27 cellular contexts compared by ENCODE assay signal in genomic region chr2:70941186-70941585, GRCh38. TPM values are rescaled to one million over a fixed set of nuclear protein-coding genes. Genes with fewer than 3 reads are reported as not detected.
A peak's percentile ranks its signal among the peaks of the same experiment; 100 is the strongest.
DNase-seq lines count a peak whose midpoint lies in the region; ATAC-seq and TF ChIP-seq lines count a peak whose summit lies in the region.
"Had no signal": no experiment of that assay in that cellular context is flagged by ENCODE, and none has a peak within 500 bp of the region (broad histone marks: within the 10 kb centered on the region; RNA-seq: fewer than 3 reads in every experiment).

No MANE protein-coding gene starts in this region.

- no peaks in the 10 kb centered on the region for H3K9me3 Mint-ChIP-seq in natural killer cell treated with Interleukin-12 subunit alpha and Interleukin-12 subunit beta and Interleukin-15 and Interleukin-18, amount 100 ng/mL, for 72 hours
- no peaks in the 10 kb centered on the region for H3K9me3 Mint-ChIP-seq in natural killer cell
- H3K9me3 Mint-ChIP-seq: CD4-positive, alpha-beta T cell had no signal

- intact Hi-C loops in natural killer cell (cut with micrococcal nuclease): loop anchor here (10.0 kb wide), 1 partner anchor 636 kb away; the partner anchor contains the start of gene FAM136A

- no peak overlapping the region for H2AK5ac ChIP-seq in neuronal stem cell (ENCODE audit: low read depth, low read length)

- no peak for ATAC-seq in natural killer cell treated with Interleukin-12 subunit alpha and Interleukin-12 subunit beta and Interleukin-15 and Interleukin-18, amount 100 ng/mL, for 72 hours
- no peak for ATAC-seq in natural killer cell

- H3K4me1 Mint-ChIP-seq in natural killer cell treated with Interleukin-12 subunit alpha and Interleukin-12 subunit beta and Interleukin-15 and Interleukin-18, amount 100 ng/mL, for 72 hours (ENCODE audit: low read depth in 2 of 2): peaks cover 4 to 5% of the 10 kb centered on the region in 2 donors
- H3K4me1 Mint-ChIP-seq in natural killer cell: no peaks in the 10 kb centered on the region

- no CpG with 5 or more reads among the region's 6 CpGs for WGBS in neuronal stem cell (ENCODE audit: extremely low coverage in 2 of 2, insufficient read length in 2 of 2, insufficient replicate concordance in 1 of 2), 2 donors

- no peak overlapping the region for H2AFZ ChIP-seq in neuronal stem cell (ENCODE audit: low read length)
- H2AFZ ChIP-seq: GM23248 had no signal

- H3K4me3 Mint-ChIP-seq in natural killer cell treated with Interleukin-12 subunit alpha and Interleukin-12 subunit beta and Interleukin-15 and Interleukin-18, amount 100 ng/mL, for 72 hours: no peak overlapping the region
- H3K4me3 Mint-ChIP-seq in natural killer cell: no peak overlapping the region
- H3K4me3 Mint-ChIP-seq: CD4-positive, alpha-beta T cell had no signal

- H3K4me2 ChIP-seq in neuronal stem cell (ENCODE audit: insufficient read depth, low read length, poor library complexity, severe bottlenecking): no peak overlapping the region
- H3K4me2 ChIP-seq: BLaER1 treated with 17β-estradiol and CSF1 and Interleukin-3, amounts not matched to agents 10 nM and 100 nM had no signal

- H3K27ac ChIP-seq in coronary artery (no peak overlapping the region), neuronal stem cell (replicated peaks; ENCODE audit: low read length) (no peak overlapping the region)
- H3K27ac ChIP-seq: BLaER1 treated with 17β-estradiol and CSF1 and Interleukin-3, amounts not matched to agents 10 nM and 100 nM; GM23248; HL-60; Peyer's patch; SK-N-MC had no signal

- H3K27me3 ChIP-seq in neuronal stem cell (ENCODE audit: control insufficient read depth in 3 of 3, insufficient read depth in 3 of 3, low read depth in 1 of 3, low read length in 3 of 3): peaks cover 0 to 2% (median 0%) of the 10 kb centered on the region in 3 experiments
- H3K27me3 ChIP-seq: BLaER1 treated with 17β-estradiol and CSF1 and Interleukin-3, amounts not matched to agents 10 nM and 100 nM; Peyer's patch had no signal

- no peaks in the 10 kb centered on the region for H3K36me3 ChIP-seq in neuronal stem cell (replicated peaks in 1 of 2; ENCODE audit: control insufficient read depth in 2 of 2, insufficient read depth in 2 of 2, low read length in 2 of 2)
- H3K36me3 ChIP-seq: Peyer's patch had no signal

- no peak overlapping the region for H3K4ac ChIP-seq in neuronal stem cell (ENCODE audit: low read length)

- no peak overlapping the region for H3K9ac ChIP-seq in neuronal stem cell (ENCODE audit: low read depth, low read length, poor library complexity)
- H3K9ac ChIP-seq: BLaER1 treated with 17β-estradiol and CSF1 and Interleukin-3, amounts not matched to agents 10 nM and 100 nM; GM23248 had no signal

- H3K14ac ChIP-seq in neuronal stem cell (ENCODE audit: low read length): no peak overlapping the region

- H2BK12ac ChIP-seq in neuronal stem cell (ENCODE audit: low read length): no peak overlapping the region

- H3K79me1 ChIP-seq in neuronal stem cell (ENCODE audit: low read depth, low read length): no peaks in the 10 kb centered on the region

- H3K36me3 Mint-ChIP-seq in natural killer cell treated with Interleukin-12 subunit alpha and Interleukin-12 subunit beta and Interleukin-15 and Interleukin-18, amount 100 ng/mL, for 72 hours: no peaks in the 10 kb centered on the region
- H3K36me3 Mint-ChIP-seq in natural killer cell: no peaks in the 10 kb centered on the region

- H3K4me1 ChIP-seq in neuronal stem cell (ENCODE audit: control insufficient read depth in 2 of 2, insufficient read depth in 1 of 2, low read depth in 1 of 2, low read length in 2 of 2): peaks cover 64 to 69% of the 10 kb centered on the region in 2 donors
- H3K4me1 ChIP-seq: Peyer's patch had no signal

- H4K91ac ChIP-seq in neuronal stem cell (ENCODE audit: low read depth, low read length, poor library complexity): no peak overlapping the region

- peaks cover 6 to 14% of the 10 kb centered on the region in 2 donors for H3K27me3 Mint-ChIP-seq in natural killer cell treated with Interleukin-12 subunit alpha and Interleukin-12 subunit beta and Interleukin-15 and Interleukin-18, amount 100 ng/mL, for 72 hours
- H3K27me3 Mint-ChIP-seq in natural killer cell (ENCODE audit: low read depth in 2 of 2): peaks cover 0 to 15% of the 10 kb centered on the region in 2 donors

- no peak overlapping the region for H4K8ac ChIP-seq in neuronal stem cell (ENCODE audit: low read depth, low read length)

- no peaks in the 10 kb centered on the region for H3K9me3 ChIP-seq in neuronal stem cell (replicated peaks in 1 of 2; ENCODE audit: control insufficient read depth in 2 of 2, insufficient read depth in 1 of 2, low read depth in 1 of 2, low read length in 2 of 2)
- H3K9me3 ChIP-seq: BLaER1 treated with 17β-estradiol and CSF1 and Interleukin-3, amounts not matched to agents 10 nM and 100 nM; Peyer's patch had no signal

- H2BK5ac ChIP-seq in neuronal stem cell (ENCODE audit: low read length): no peak overlapping the region

- no peak overlapping the region for H2BK15ac ChIP-seq in neuronal stem cell (ENCODE audit: low read length)

- no peak overlapping the region for H3K27ac Mint-ChIP-seq in natural killer cell treated with Interleukin-12 subunit alpha and Interleukin-12 subunit beta and Interleukin-15 and Interleukin-18, amount 100 ng/mL, for 72 hours
- no peak overlapping the region for H3K27ac Mint-ChIP-seq in natural killer cell
- H3K27ac Mint-ChIP-seq: CD4-positive, alpha-beta T cell had no signal

- H2BK120ac ChIP-seq in neuronal stem cell (ENCODE audit: low read depth, low read length): no peak overlapping the region

- H3K4me3 ChIP-seq in coronary artery: no peak overlapping the region
- H3K4me3 ChIP-seq in neuronal stem cell (ENCODE audit: low read length in 2 of 2): no peak overlapping the region
- H3K4me3 ChIP-seq: BLaER1 treated with 17β-estradiol and CSF1 and Interleukin-3, amounts not matched to agents 10 nM and 100 nM; GM23248; Peyer's patch; SK-N-MC had no signal

- no peak for TF ChIP-seq CTCF in natural killer cell (IDR thresholded peaks at IDR 0.05)
- no peak for TF ChIP-seq CTCF in coronary artery (IDR thresholded peaks at IDR 0.05)

- H3K23ac ChIP-seq in neuronal stem cell (ENCODE audit: low read depth, low read length, poor library complexity): no peak overlapping the region

- H3K18ac ChIP-seq in neuronal stem cell (ENCODE audit: low read length): peak overlapping the region; percentile 13

- DNase-seq in natural killer cell treated with Interleukin-12 subunit alpha and Interleukin-12 subunit beta and Interleukin-15 and Interleukin-18, amount 100 ng/mL, for 72 hours (ENCODE audit: low spot score): peak; percentile 44
- DNase-seq in natural killer cell: no peak
- peak; percentile 31 for DNase-seq in coronary artery (ENCODE audit: low spot score)
- DNase-seq in neuronal stem cell (ENCODE audit: low spot score): no peak
- no peak for DNase-seq in NOMO-1 treated with DMSO at 0.1 percent for 48 hours (lab: John Stamatoyannopoulos, UW; ENCODE audit: unreplicated experiment)
- no peak for DNase-seq in stimulated activated CD4-positive, alpha-beta T cell treated with anti-CD3 and anti-CD28 coated beads, Interleukin-4, amount 100 ng/mL, for 4 hours
- no peak for DNase-seq in HK-2 (ENCODE audit: unreplicated experiment)
- no peak for DNase-seq in putamen (ENCODE audit: low spot score)
- DNase-seq: AML-193, DMS53, GM23248, HCEC 1CT, NCI-H1048, NCI-H1417, NCI-H1694, NCI-H2029 treated with DMSO at 0.1 percent for 48 hours, NCI-H2227 treated with DMSO at 0.1 percent for 48 hours, NCI-H526 treated with DMSO at 0.1 percent for 48 hours, SIG-M5 had no signal

RNA-seq across cellular contexts. Expression of gene ATP6V1B1, which starts 5.5 kb away (rescaled TPM):
- 1 to 10 TPM; 6.5 to 7.2 TPM for total RNA-seq in natural killer cell treated with Interleukin-12 subunit alpha and Interleukin-12 subunit beta and Interleukin-15 and Interleukin-18, amount 100 ng/mL, for 72 hours
- not detected for total RNA-seq in natural killer cell
- 1.9 TPM for polyA plus RNA-seq in neuronal stem cell (2013, experiment 1 of 2)
- 2.3 TPM for polyA plus RNA-seq in neuronal stem cell (2013, experiment 2 of 2)
- total RNA-seq: CD4-positive, alpha-beta T cell; GM23248; OCI-LY7 had no signal

RNA-seq across cellular contexts. Expression of gene ANKRD53, which starts 37.2 kb away (rescaled TPM):
- under 1 TPM in 1 of 2 donors, not detected in 1; 0.88 TPM for total RNA-seq in natural killer cell treated with Interleukin-12 subunit alpha and Interleukin-12 subunit beta and Interleukin-15 and Interleukin-18, amount 100 ng/mL, for 72 hours
- total RNA-seq in natural killer cell: 1 to 10 TPM; 2.2 to 3.1 (median 2.5) TPM
- 0.33 TPM for polyA plus RNA-seq in neuronal stem cell (2013, experiment 1 of 2)
- 0.35 TPM for polyA plus RNA-seq in neuronal stem cell (2013, experiment 2 of 2)
- total RNA-seq: Daoy, GM23248, NCI-H460, OCI-LY7 had no signal

RNA-seq across cellular contexts. Expression of gene VAX2, which starts 40.8 kb away (rescaled TPM):
- 10 to 100 TPM in 1 of 2 donors, 1 to 10 TPM in 1; 8.4 to 15.8 TPM for total RNA-seq in natural killer cell treated with Interleukin-12 subunit alpha and Interleukin-12 subunit beta and Interleukin-15 and Interleukin-18, amount 100 ng/mL, for 72 hours
- not detected for total RNA-seq in natural killer cell
- 2.1 TPM for polyA plus RNA-seq in neuronal stem cell (2013, experiment 1 of 2)
- polyA plus RNA-seq in neuronal stem cell (2013, experiment 2 of 2): 2.4 TPM
- total RNA-seq: CD4-positive, alpha-beta T cell; OCI-LY7; Peyer's patch had no signal

RNA-seq across cellular contexts. Expression of gene TEX261, which starts 53.5 kb away (rescaled TPM):
- total RNA-seq in natural killer cell treated with Interleukin-12 subunit alpha and Interleukin-12 subunit beta and Interleukin-15 and Interleukin-18, amount 100 ng/mL, for 72 hours: 10 to 100 TPM; 76.0 to 83.5 TPM
- total RNA-seq in natural killer cell: 10 to 100 TPM; 30.3 to 44.2 (median 43.2) TPM
- polyA plus RNA-seq in neuronal stem cell (2013, experiment 1 of 2): 16.7 TPM
- polyA plus RNA-seq in neuronal stem cell (2013, experiment 2 of 2): 16.5 TPM

Comparison
In these comparisons a context has a peak if more than half of its experiments do, and no peak if none do; other contexts are left out.
1. DNase-seq: peak in natural killer cell treated with Interleukin-12 subunit alpha and Interleukin-12 subunit beta and Interleukin-15 and Interleukin-18, amount 100 ng/mL, for 72 hours (single experiment) and coronary artery (single experiment); none in natural killer cell (single experiment), neuronal stem cell (single experiment), NOMO-1 treated with DMSO at 0.1 percent for 48 hours (single experiment), stimulated activated CD4-positive, alpha-beta T cell treated with anti-CD3 and anti-CD28 coated beads, Interleukin-4, amount 100 ng/mL, for 4 hours (0 of 2), HK-2 (single experiment) and putamen (single experiment).
2. RNA of gene ATP6V1B1, which starts 5.5 kb away (total RNA-seq): 6.5 to 7.2 TPM in natural killer cell treated with Interleukin-12 subunit alpha and Interleukin-12 subunit beta and Interleukin-15 and Interleukin-18, amount 100 ng/mL, for 72 hours; not detected in natural killer cell; every median in the first group is over 4 times any median in the second.
3. RNA of gene VAX2, which starts 40.8 kb away (total RNA-seq): 8.4 to 15.8 TPM in natural killer cell treated with Interleukin-12 subunit alpha and Interleukin-12 subunit beta and Interleukin-15 and Interleukin-18, amount 100 ng/mL, for 72 hours; not detected in natural killer cell; every median in the first group is over 4 times any median in the second.